In genomic region chr6:62775427-62776022, GRCh38 we compare ENCODE assay signal across 8 cellular contexts.
A peak's percentile ranks its signal among the peaks of the same experiment; 100 is the strongest.
DNase-seq lines count a peak whose midpoint lies in the region; ATAC-seq lines count a peak whose summit lies in the region.

No MANE protein-coding gene starts in this region.

- DNase-seq in Daoy (ENCODE audit: low read depth): peak; percentile 1
- peak; percentile 21 for DNase-seq in RPMI8226
- DNase-seq in left kidney (ENCODE audit: low read depth, low spot score): peak; percentile 7
- no peak for DNase-seq in stimulated activated CD4-positive, alpha-beta T cell treated with anti-CD3 and anti-CD28 coated beads, Interleukin-4, amount 100 ng/mL, for 24 hours
- no peak for DNase-seq in NCI-H446 treated with DMSO at 0.1 percent for 48 hours (lab: John Stamatoyannopoulos, UW)

- ATAC-seq in HG02798 (IDR thresholded peaks at IDR 0.05; ENCODE audit: poor library complexity, unreplicated experiment) (peak; percentile 67), HG03439 (IDR thresholded peaks at IDR 0.05; ENCODE audit: unreplicated experiment) (no peak), HG02642 (IDR thresholded peaks at IDR 0.05; ENCODE audit: poor library complexity, unreplicated experiment) (no peak)

Comparison
In these comparisons a context has a peak if more than half of its experiments do, and no peak if none do; other contexts are left out.
1. DNase-seq: peak in Daoy (single experiment), RPMI8226 (single experiment) and left kidney (single experiment); none in stimulated activated CD4-positive, alpha-beta T cell treated with anti-CD3 and anti-CD28 coated beads, Interleukin-4, amount 100 ng/mL, for 24 hours (single experiment) and NCI-H446 treated with DMSO at 0.1 percent for 48 hours (single experiment).